1 cellular context compared by ENCODE assay signal in genomic region chr6:30744054-30744805, GRCh38.
A peak's percentile ranks its signal among the peaks of the same experiment; 100 is the strongest.
TF ChIP-seq lines count a peak whose summit lies in the region.

Gene IER3, minus strand, starts transcription at chr6:30744547. Its CDS starts 29 bp downstream, at chr6:30744518.

TF ChIP-seq in GM12878, 131 proteins besides CTCF, POLR2A, EP300 and RAD21 (continued from another document):
- TF ChIP-seq CEBPZ (IDR thresholded peaks at IDR 0.05; ENCODE audit: low read depth, low read length), result no peak
- TF ChIP-seq SMAD1 (IDR thresholded peaks at IDR 0.05; ENCODE audit: low read depth, partially characterized antibody), result peak; percentile 78
- no peak for TF ChIP-seq SKIL (IDR thresholded peaks at IDR 0.05; ENCODE audit: low read depth, poor library complexity, severe bottlenecking)
- 0 out of 2 replicates have a peak, but pooled peaks have one; percentile 28 for TF ChIP-seq RELB (IDR thresholded peaks at IDR 0.05; ENCODE audit: low read depth)
- no peak for TF ChIP-seq SIN3A (IDR thresholded peaks at IDR 0.05; ENCODE audit: low read depth, low read length)
- no peak; the same call in 1 of the 2 replicates for TF ChIP-seq CREM (IDR thresholded peaks at IDR 0.05; ENCODE audit: low read depth)
- TF ChIP-seq POLR2AphosphoS2 (IDR thresholded peaks at IDR 0.05; ENCODE audit: low read depth, low read length), result peak; percentile 97
- TF ChIP-seq E4F1 (IDR thresholded peaks at IDR 0.05; ENCODE audit: borderline replicate concordance, partially characterized antibody), result no peak
